In the genomic region with DNA sequence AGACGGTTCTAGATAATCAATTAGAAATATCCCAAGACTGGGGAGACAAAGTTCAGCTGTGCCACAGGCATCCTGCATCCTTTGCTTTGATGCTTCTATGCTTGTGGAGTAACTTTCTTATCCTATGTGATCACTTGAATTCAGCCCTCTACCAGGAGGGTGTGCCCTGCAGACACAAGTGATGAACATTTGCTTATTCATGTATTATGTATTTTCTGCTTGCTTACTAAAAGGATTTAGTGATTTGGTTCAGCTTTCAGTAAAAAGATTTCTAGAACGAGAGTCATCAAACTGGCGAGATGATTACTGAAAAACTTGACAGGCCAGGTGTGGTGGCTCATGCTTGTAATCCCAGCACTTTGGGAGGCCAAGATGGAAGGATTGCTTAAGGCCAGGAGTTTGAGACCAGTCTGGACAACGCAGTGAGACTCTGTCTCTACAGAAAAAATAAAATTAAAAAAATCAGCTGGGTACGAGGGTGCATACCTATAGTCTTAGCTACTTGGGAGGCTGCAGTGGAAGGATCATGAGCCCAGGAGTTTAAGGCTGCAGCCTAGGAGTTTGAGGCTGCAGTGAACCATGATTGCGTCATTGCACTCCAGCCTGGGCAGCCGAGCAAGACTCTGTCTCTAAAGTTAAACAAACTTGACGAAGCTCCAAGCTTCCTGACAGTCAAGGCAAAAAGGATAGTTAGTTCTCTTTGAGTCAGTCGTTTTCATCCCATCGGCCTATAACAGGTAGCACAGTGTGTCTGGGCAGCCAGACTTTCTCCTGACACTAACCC, we compare ENCODE assay signal across 14 cellular contexts. TPM values are rescaled to one million over a fixed set of nuclear protein-coding genes. Genes with fewer than 3 reads are reported as not detected.
A peak's percentile ranks its signal among the peaks of the same experiment; 100 is the strongest.
DNase-seq lines count a peak whose midpoint lies in the region; ATAC-seq and TF ChIP-seq lines count a peak whose summit lies in the region.
"Had no signal": no experiment of that assay in that cellular context is flagged by ENCODE, and none has a peak within 500 bp of the region (broad histone marks: within the 10 kb centered on the region; RNA-seq: fewer than 3 reads in every experiment).

No MANE protein-coding gene starts in this region.

- peak overlapping the region; percentile 91 for H3K27ac ChIP-seq in C4-2B
- H3K27ac ChIP-seq in GM23338 (ENCODE audit: low read depth): no peak overlapping the region
- H3K27ac ChIP-seq in neutrophil: peak overlapping the region; percentile 96
- H3K27ac ChIP-seq: KMS-11, sigmoid colon had no signal

- peaks cover 92% of the 10 kb centered on the region for H3K4me1 Mint-ChIP-seq in GM23338
- peaks cover 80% of the 10 kb centered on the region for H3K4me1 Mint-ChIP-seq in activated CD8-positive, alpha-beta memory T cell treated with anti-CD3 and anti-CD28 coated beads, Interleukin-2, amount 10 ng/mL, durations not matched to agents 7 days and 5 days

- H3K9ac ChIP-seq in adipocyte (ENCODE audit: low read length): no peak overlapping the region
- H3K9ac ChIP-seq: KMS-11 had no signal

- H3K27me3 Mint-ChIP-seq in GM23338 (ENCODE audit: insufficient read depth, low read depth, poor library complexity): peaks cover 11% of the 10 kb centered on the region
- no peaks in the 10 kb centered on the region for H3K27me3 Mint-ChIP-seq in activated CD8-positive, alpha-beta memory T cell treated with anti-CD3 and anti-CD28 coated beads, Interleukin-2, amount 10 ng/mL, durations not matched to agents 7 days and 5 days

- H4K20me1 ChIP-seq in GM23338 (replicated peaks; ENCODE audit: insufficient read depth): peaks cover 60% of the 10 kb centered on the region

- peak overlapping the region; percentile 60 for H3K27ac Mint-ChIP-seq in GM23338
- H3K27ac Mint-ChIP-seq in activated CD8-positive, alpha-beta memory T cell treated with anti-CD3 and anti-CD28 coated beads, Interleukin-2, amount 10 ng/mL, durations not matched to agents 7 days and 5 days: no peak overlapping the region
- H3K27ac Mint-ChIP-seq: nephron progenitor cell had no signal

- H3K4me3 ChIP-seq in GM23338 (no peak overlapping the region), adipocyte (ENCODE audit: low read length) (no peak overlapping the region), neutrophil (ENCODE audit: low read depth in 1 of 2, low read length in 1 of 2) (peak overlapping the region; percentile 55 to 61)
- H3K4me3 ChIP-seq: sigmoid colon had no signal

- no peaks in the 10 kb centered on the region for H3K9me3 Mint-ChIP-seq in GM23338
- H3K9me3 Mint-ChIP-seq in activated CD8-positive, alpha-beta memory T cell treated with anti-CD3 and anti-CD28 coated beads, Interleukin-2, amount 10 ng/mL, durations not matched to agents 7 days and 5 days (ENCODE audit: low read depth): no peaks in the 10 kb centered on the region
- H3K9me3 Mint-ChIP-seq: nephron progenitor cell had no signal

- H3K79me2 ChIP-seq in GM23338 (replicated peaks; ENCODE audit: insufficient read depth): peaks cover 98% of the 10 kb centered on the region

- peaks cover 82% of the 10 kb centered on the region for H3K4me1 ChIP-seq in GM23338 (ENCODE audit: insufficient read depth)
- H3K4me1 ChIP-seq in adipocyte (ENCODE audit: control insufficient read depth, insufficient read depth, low read length): peaks cover 85% of the 10 kb centered on the region
- peaks cover 100% of the 10 kb centered on the region in 2 experiments for H3K4me1 ChIP-seq in neutrophil (ENCODE audit: control insufficient read depth in 1 of 2, insufficient read depth in 1 of 2, low read depth in 1 of 2, low read length in 1 of 2)

- CTCF ChIA-PET in activated CD8-positive, alpha-beta memory T cell treated with anti-CD3 and anti-CD28 coated beads, Interleukin-2, amount 10 ng/mL, durations not matched to agents 7 days and 5 days (lab: Charles Lee): interaction anchor here (1.3 to 6.8 kb wide), 2 partner anchors 10 to 37 kb away, joined by 3 to 67 read pairs; partner anchors contain the start of gene HK2

- H3F3A ChIP-seq in GM23338 (replicated peaks; ENCODE audit: low read depth): 0 out of 2 replicates have a peak, but pooled peaks cover 11% of the 10 kb centered on the region

- no peak overlapping the region for H2AFZ ChIP-seq in GM23338

- 0 out of 2 replicates have a peak overlapping the region, but pooled peaks have one; percentile 66 for H3K4me2 ChIP-seq in GM23338
- H3K4me2 ChIP-seq: KMS-11 had no signal

- no peaks in the 10 kb centered on the region for H3K27me3 ChIP-seq in GM23338 (ENCODE audit: insufficient read depth)
- no peaks in the 10 kb centered on the region for H3K27me3 ChIP-seq in adipocyte (replicated peaks; ENCODE audit: control insufficient read depth, insufficient read depth, low read length)
- no peaks in the 10 kb centered on the region for H3K27me3 ChIP-seq in neutrophil
- H3K27me3 ChIP-seq: sigmoid colon had no signal

- H3K36me3 Mint-ChIP-seq in GM23338 (ENCODE audit: low read depth): peaks cover 15% of the 10 kb centered on the region; the same call in 1 of the 3 replicates
- H3K36me3 Mint-ChIP-seq in activated CD8-positive, alpha-beta memory T cell treated with anti-CD3 and anti-CD28 coated beads, Interleukin-2, amount 10 ng/mL, durations not matched to agents 7 days and 5 days: peaks cover 4% of the 10 kb centered on the region

- H3K9me2 ChIP-seq in GM23338 (ENCODE audit: insufficient read depth): no peaks in the 10 kb centered on the region

- no peak overlapping the region for H3K4me3 Mint-ChIP-seq in GM23338
- no peak overlapping the region for H3K4me3 Mint-ChIP-seq in activated CD8-positive, alpha-beta memory T cell treated with anti-CD3 and anti-CD28 coated beads, Interleukin-2, amount 10 ng/mL, durations not matched to agents 7 days and 5 days
- H3K4me3 Mint-ChIP-seq: nephron progenitor cell had no signal

- H3K9me3 ChIP-seq in adipocyte (ENCODE audit: control insufficient read depth, low read length) (no peaks in the 10 kb centered on the region), neutrophil (no peaks in the 10 kb centered on the region)
- H3K9me3 ChIP-seq: sigmoid colon had no signal

- H3K36me3 ChIP-seq in GM23338 (ENCODE audit: insufficient read depth) (no peaks in the 10 kb centered on the region), adipocyte (ENCODE audit: control insufficient read depth, insufficient read depth, low read length, severe bottlenecking) (peaks cover 18% of the 10 kb centered on the region), neutrophil (peaks cover 7% of the 10 kb centered on the region)
- H3K36me3 ChIP-seq: sigmoid colon had no signal

- TF ChIP-seq CTCF in C4-2B (conservative IDR thresholded peaks at IDR 0.05): no peak
- TF ChIP-seq CTCF in GM23338 (conservative IDR thresholded peaks at IDR 0.05; ENCODE audit: low read depth in 2 of 2): no peak
- TF ChIP-seq CTCF in neutrophil (IDR thresholded peaks at IDR 0.05): no peak

- DNase-seq in GM23338 (ENCODE audit: low spot score): no peak
- DNase-seq in adipocyte (ENCODE audit: low read depth): peak; percentile 47
- DNase-seq in Kasumi-1 (lab: John Stamatoyannopoulos, UW): no peak
- no peak for DNase-seq in left lobe of liver (ENCODE audit: low spot score)
- DNase-seq in activated CD8-positive, alpha-beta memory T cell treated with anti-CD3 and anti-CD28 coated beads, Interleukin-2, amount 10 ng/mL, durations not matched to agents 7 days and 5 days: no peak
- DNase-seq: hypothalamus; NCI-H2081; NCI-H69; nephron progenitor cell; sigmoid colon; stimulated activated naive CD4-positive, alpha-beta T cell had no signal

- ATAC-seq in GM23338 (no peak), left lobe of liver (no peak)
- ATAC-seq in activated CD8-positive, alpha-beta memory T cell treated with anti-CD3 and anti-CD28 coated beads, Interleukin-2, amount 10 ng/mL, durations not matched to agents 7 days and 5 days: no peak

TF ChIP-seq in GM23338, 12 proteins besides CTCF, POLR2A, EP300 and RAD21 (continues in another document):
- TF ChIP-seq ZNF331 (CRISPR knock-in tag; IDR thresholded peaks at IDR 0.05; ENCODE audit: low read depth) (no peak), ZNF114 (CRISPR knock-in tag; IDR thresholded peaks at IDR 0.05) (no peak)

RNA-seq across cellular contexts. Expression of gene HK2, which starts 13.3 kb away (rescaled TPM):
- 54.7 and 56.0 TPM in 2 replicates for total RNA-seq in GM23338 (2014; rRNA removed; shearing (Covaris generic))
- 23.2 and 24.3 TPM in 2 replicates for polyA plus RNA-seq in GM23338 (2016; fragmentation: Nextera tagmentation; extraction: Ambion mirVana)
- 1.3 TPM for total RNA-seq in left lobe of liver
- total RNA-seq in activated CD8-positive, alpha-beta memory T cell treated with anti-CD3 and anti-CD28 coated beads, Interleukin-2, amount 10 ng/mL, durations not matched to agents 7 days and 5 days: 10 to 100 TPM; 32.2 to 45.8 TPM

Comparison
In these comparisons a context has a peak if more than half of its experiments do, and no peak if none do; other contexts are left out.
1. H3K4me3 ChIP-seq: peak in neutrophil (2 of 2); none in GM23338 (single experiment) and adipocyte (single experiment).
2. RNA of gene HK2, which starts 13.3 kb away (total RNA-seq): 54.7 to 56.0 TPM in GM23338 and 32.2 to 45.8 TPM in activated CD8-positive, alpha-beta memory T cell treated with anti-CD3 and anti-CD28 coated beads, Interleukin-2, amount 10 ng/mL, durations not matched to agents 7 days and 5 days; 1.3 TPM in left lobe of liver (single experiment); every median in the first group is over 10 times any median in the second.